16 cellular contexts compared by ENCODE assay signal in the genomic region with DNA sequence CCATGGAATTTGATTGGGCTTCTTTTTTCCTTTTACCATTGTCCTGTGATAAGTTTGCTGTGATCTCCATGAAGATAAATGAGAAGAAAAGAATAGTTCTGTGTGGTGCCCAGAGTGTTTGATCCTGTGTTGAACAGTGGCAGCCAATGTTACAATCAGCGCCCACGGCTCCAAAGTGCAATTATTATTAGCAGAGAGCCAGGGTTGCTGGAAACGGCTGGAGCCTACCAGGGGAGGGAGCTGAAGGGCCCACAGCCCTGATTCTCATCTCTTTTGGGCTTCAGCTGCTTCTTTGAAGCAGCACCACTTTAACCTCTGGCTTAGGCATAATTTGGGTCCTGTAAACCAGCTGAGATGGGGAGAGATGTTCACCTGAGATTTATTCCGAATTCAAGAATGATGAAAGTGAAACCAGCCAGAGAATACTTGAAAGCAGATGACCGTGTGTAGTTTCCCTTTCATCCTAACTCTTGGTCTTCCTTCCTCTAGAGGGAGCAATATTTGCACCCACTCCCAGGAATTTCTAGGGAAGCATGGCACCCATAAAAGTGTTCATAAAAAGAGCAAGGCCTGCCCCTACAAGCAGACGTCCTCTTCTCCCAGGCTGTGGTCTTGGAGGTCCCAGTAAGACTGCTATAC.
DNase-seq lines count a peak whose midpoint lies in the region; ATAC-seq and TF ChIP-seq lines count a peak whose summit lies in the region.
"Had no signal": no experiment of that assay in that cellular context is flagged by ENCODE, and none has a peak within 500 bp of the region (broad histone marks: within the 10 kb centered on the region; RNA-seq: fewer than 3 reads in every experiment).

No MANE protein-coding gene starts in this region.

- H3K4me1 Mint-ChIP-seq in neural progenitor cell, result no peaks in the 10 kb centered on the region
- H3K4me1 Mint-ChIP-seq: activated naive CD8-positive, alpha-beta T cell treated with anti-CD3 and anti-CD28 coated beads, Interleukin-2, amount 50 U/mL, for 24 hours; CD14-positive monocyte; nephron had no signal

- no peak overlapping the region for H3K27ac ChIP-seq in MM.1S (ENCODE audit: low read length)
- no peak overlapping the region for H3K27ac ChIP-seq in neural progenitor cell

- H3K4me3 ChIP-seq in MM.1S (ENCODE audit: low read length) (peak overlapping the region; percentile 28; the same call in 1 of the 2 replicates), neural progenitor cell (no peak overlapping the region)

- H2AFZ ChIP-seq in MM.1S (ENCODE audit: low read length), result no peak overlapping the region
- H2AFZ ChIP-seq in neural progenitor cell (replicated peaks), result no peak overlapping the region

- no peaks in the 10 kb centered on the region for H3F3A ChIP-seq in MM.1S (ENCODE audit: insufficient read depth, low read length)
- H3F3A ChIP-seq in neural progenitor cell (ENCODE audit: low read depth), result no peaks in the 10 kb centered on the region

- H3K4me2 ChIP-seq in MM.1S (ENCODE audit: low read depth, low read length) (peak overlapping the region; percentile 36), neural progenitor cell (no peak overlapping the region)

- H3K4me3 Mint-ChIP-seq in neural progenitor cell, result no peak overlapping the region
- H3K4me3 Mint-ChIP-seq: activated naive CD8-positive, alpha-beta T cell treated with anti-CD3 and anti-CD28 coated beads, Interleukin-2, amount 50 U/mL, for 24 hours; activated T-helper 1 cell treated with anti-CD3 and anti-CD28 coated beads, Interleukin-12 subunit alpha, Interleukin-12 subunit beta, Interleukin-2, Interleukin-4 antibody, amounts not matched to agents 30 ng/mL and 10 ng/mL and 1 ng/mL, durations not matched to agents 14 hours and 24 hours and 36 hours; CD14-positive monocyte; nephron had no signal

- peak; percentile 42 for TF ChIP-seq CTCF in MM.1S (IDR thresholded peaks at IDR 0.05; ENCODE audit: low read length)
- TF ChIP-seq CTCF in neural progenitor cell (IDR thresholded peaks at IDR 0.05), result peak; percentile 19

- H3K9ac ChIP-seq in MM.1S (ENCODE audit: low read length), result no peak overlapping the region
- no peak overlapping the region for H3K9ac ChIP-seq in neural progenitor cell

- H3K36me3 ChIP-seq in MM.1S (replicated peaks; ENCODE audit: insufficient read depth, low read length), result no peaks in the 10 kb centered on the region
- H3K36me3 ChIP-seq in neural progenitor cell, result no peaks in the 10 kb centered on the region

- H3K79me2 ChIP-seq in MM.1S (ENCODE audit: low read length) (no peaks in the 10 kb centered on the region), neural progenitor cell (ENCODE audit: low read depth) (no peaks in the 10 kb centered on the region)

- peak; percentile 29 for DNase-seq in Daoy (ENCODE audit: low read depth)
- peak; percentile 36 for DNase-seq in MM.1S
- peak; percentile 6 for DNase-seq in dermis blood vessel endothelial cell
- peak; percentile 15 for DNase-seq in neural progenitor cell (ENCODE audit: low spot score)
- DNase-seq in NCI-H2081 (lab: John Stamatoyannopoulos, UW), result no peak
- DNase-seq: activated CD4-positive, alpha-beta T cell treated with anti-CD3 and anti-CD28 coated beads, Interleukin-2, amount 50 U/mL, for 4 hours; activated naive CD8-positive, alpha-beta T cell treated with anti-CD3 and anti-CD28 coated beads, Interleukin-2, amount 50 U/mL, for 24 hours; caudate nucleus; DND-41; NCI-H1105; right cardiac atrium had no signal

- H3K27me3 ChIP-seq in MM.1S (replicated peaks; ENCODE audit: insufficient read depth, low read length), result no peaks in the 10 kb centered on the region
- H3K27me3 ChIP-seq in neural progenitor cell, result no peaks in the 10 kb centered on the region

- peaks cover 18% of the 10 kb centered on the region for H3K9me3 Mint-ChIP-seq in neural progenitor cell

- no peaks in the 10 kb centered on the region for H3K9me3 ChIP-seq in MM.1S (replicated peaks; ENCODE audit: insufficient read depth, low read length)
- H3K9me3 ChIP-seq in neural progenitor cell (ENCODE audit: low read depth), result no peaks in the 10 kb centered on the region

- no peak overlapping the region for H3K27ac Mint-ChIP-seq in neural progenitor cell
- H3K27ac Mint-ChIP-seq: activated naive CD8-positive, alpha-beta T cell treated with anti-CD3 and anti-CD28 coated beads, Interleukin-2, amount 50 U/mL, for 24 hours; activated T-helper 1 cell treated with anti-CD3 and anti-CD28 coated beads, Interleukin-12 subunit alpha, Interleukin-12 subunit beta, Interleukin-2, Interleukin-4 antibody, amounts not matched to agents 30 ng/mL and 10 ng/mL and 1 ng/mL, durations not matched to agents 14 hours and 24 hours and 36 hours; CD14-positive monocyte; nephron had no signal

- peaks cover 3% of the 10 kb centered on the region; the same call in 1 of the 2 replicates for H3K4me1 ChIP-seq in MM.1S (ENCODE audit: low read length)
- H3K4me1 ChIP-seq in neural progenitor cell, result no peaks in the 10 kb centered on the region

- H3K27me3 Mint-ChIP-seq in neural progenitor cell (ENCODE audit: insufficient read depth, low read depth), result peaks cover 11% of the 10 kb centered on the region
- H3K27me3 Mint-ChIP-seq: activated naive CD8-positive, alpha-beta T cell treated with anti-CD3 and anti-CD28 coated beads, Interleukin-2, amount 50 U/mL, for 24 hours had no signal

- no peaks in the 10 kb centered on the region for H3K9me2 ChIP-seq in MM.1S (replicated peaks; ENCODE audit: insufficient read depth, low read length)

- H4K20me1 ChIP-seq in MM.1S (ENCODE audit: insufficient read depth, low read length) (no peaks in the 10 kb centered on the region), neural progenitor cell (ENCODE audit: low read depth) (no peaks in the 10 kb centered on the region)

- ATAC-seq in GM19324 (IDR thresholded peaks at IDR 0.05; ENCODE audit: low FRiP score, unreplicated experiment) (no peak), HG02759 (IDR thresholded peaks at IDR 0.05; ENCODE audit: unreplicated experiment) (no peak)
- ATAC-seq: activated naive CD8-positive, alpha-beta T cell treated with anti-CD3 and anti-CD28 coated beads, Interleukin-2, amount 50 U/mL, for 24 hours had no signal

- H3K36me3 Mint-ChIP-seq in neural progenitor cell, result peaks cover 3% of the 10 kb centered on the region
- H3K36me3 Mint-ChIP-seq: CD14-positive monocyte had no signal

Comparison
In these comparisons a context has a peak if more than half of its experiments do, and no peak if none do; other contexts are left out.
1. DNase-seq: peak in Daoy (single experiment), MM.1S (single experiment), dermis blood vessel endothelial cell (single experiment) and neural progenitor cell (single experiment); none in NCI-H2081 (0 of 2).